Comparison of ENCODE assay signal across 22 cellular contexts in the genomic region with DNA sequence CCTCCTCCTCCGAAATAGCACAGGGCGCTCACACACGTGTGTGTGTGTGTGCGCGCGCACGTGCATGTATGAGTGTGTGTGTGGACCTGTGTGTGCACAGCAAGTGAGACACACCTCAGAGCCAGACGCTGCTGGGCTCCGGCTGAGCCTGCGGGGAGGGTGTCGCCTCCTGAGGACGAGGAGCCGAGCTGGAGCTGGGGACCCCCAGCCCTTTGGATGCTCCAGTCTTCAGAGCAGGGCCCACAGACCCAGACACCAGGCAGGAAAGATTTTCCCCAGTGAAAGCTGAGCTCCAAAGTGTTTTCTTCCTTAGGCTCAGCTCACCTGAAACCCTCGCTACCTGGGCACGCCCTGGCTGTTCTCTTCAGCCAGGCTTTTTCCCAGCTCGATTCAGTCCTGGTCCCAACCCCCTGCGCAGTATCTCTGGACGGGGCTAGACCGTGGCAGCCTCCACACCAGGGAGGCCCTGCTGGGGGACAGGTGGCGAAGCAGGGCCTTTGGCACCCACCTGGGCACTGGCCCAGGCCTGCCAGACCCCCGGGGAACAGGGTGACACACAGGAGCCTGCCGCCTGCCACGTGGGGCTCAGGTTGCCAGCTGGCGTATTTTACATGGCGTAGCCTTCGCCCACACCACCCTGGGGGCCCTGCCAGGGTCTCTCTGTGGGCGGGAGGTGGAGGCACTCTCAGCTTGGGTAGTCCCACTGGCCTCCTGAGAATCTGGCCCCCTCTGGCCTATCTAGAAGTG. TPM values are rescaled to one million over a fixed set of nuclear protein-coding genes. Genes with fewer than 3 reads are reported as not detected.
DNase-seq lines count a peak whose midpoint lies in the region; ATAC-seq and TF ChIP-seq lines count a peak whose summit lies in the region.
"Had no signal": no experiment of that assay in that cellular context is flagged by ENCODE, and none has a peak within 500 bp of the region (broad histone marks: within the 10 kb centered on the region; RNA-seq: fewer than 3 reads in every experiment).

No MANE protein-coding gene starts in this region.

- in situ Hi-C loops in brain microvascular endothelial cell (cut with HindIII; ENCODE audit: low pct_ligation_motif_present, low sequenced_read_pairs): no loop called here

- H3K27ac ChIP-seq in DND-41 (ENCODE audit: low read length) (no peak overlapping the region), spleen (no peak overlapping the region), brain microvascular endothelial cell (no peak overlapping the region), smooth muscle cell (ENCODE audit: low read depth) (no peak overlapping the region)
- H3K27ac ChIP-seq: pancreas, tibial artery had no signal

- H3K9me3 ChIP-seq in DND-41 (ENCODE audit: insufficient read depth, low read length, severe bottlenecking) (no peaks in the 10 kb centered on the region), spleen (no peaks in the 10 kb centered on the region), smooth muscle cell (replicated peaks; ENCODE audit: low read depth) (no peaks in the 10 kb centered on the region)
- H3K9me3 ChIP-seq: pancreas, tibial artery had no signal

- H3K9ac ChIP-seq in DND-41 (ENCODE audit: low read depth, low read length): no peak overlapping the region
- no peak overlapping the region for H3K9ac ChIP-seq in smooth muscle cell (ENCODE audit: low read depth)

- TF ChIP-seq CTCF in DND-41 (IDR thresholded peaks at IDR 0.05; ENCODE audit: borderline replicate concordance, extremely low read depth, low read length, poor library complexity, severe bottlenecking): no peak
- no peak for TF ChIP-seq CTCF in spleen (IDR thresholded peaks at IDR 0.05 in 8 of 11, conservative IDR thresholded peaks at IDR 0.05 in 3 of 11)
- TF ChIP-seq CTCF in brain microvascular endothelial cell (IDR thresholded peaks at IDR 0.05; ENCODE audit: low read depth, low read length, missing control alignments): no peak
- TF ChIP-seq CTCF in smooth muscle cell (IDR thresholded peaks at IDR 0.05; ENCODE audit: borderline replicate concordance, insufficient read depth, poor library complexity, severe bottlenecking): no peak

- no peak for DNase-seq in DND-41
- peak; percentile 49 for DNase-seq in NCI-H1694 treated with DMSO at 0.1 percent for 48 hours (lab: John Stamatoyannopoulos, UW)
- DNase-seq in islet precursor cell: peak; percentile 51
- DNase-seq in spleen: peak; percentile 62
- DNase-seq in brain microvascular endothelial cell: no peak
- no peak for DNase-seq in smooth muscle cell (lab: John Stamatoyannopoulos, UW; ENCODE audit: unreplicated experiment)
- DNase-seq: activated CD4-positive, alpha-beta T cell treated with anti-CD3 and anti-CD28 coated beads for 4 hours; activated naive CD8-positive, alpha-beta T cell treated with anti-CD3 and anti-CD28 coated beads for 36 hours; anterior cingulate cortex; immature natural killer cell; Karpas-422; NCI-H1436; NCI-H510A treated with DMSO at 0.1 percent for 48 hours; retina; Right ventricle myocardium superior; stimulated activated CD4-positive, alpha-beta T cell treated with anti-CD3 and anti-CD28 coated beads, Interleukin-2, amount 100 ng/mL, for 24 hours had no signal

- WGBS in spleen, 5 donors: 89 to 96% (median 91%) methylated on average over 16 to 27 of the region's 27 CpGs
- 97% methylated on average over 27 of the region's 27 CpGs for WGBS in smooth muscle cell (ENCODE audit: low lambda C conversion rate)

- no peak for TF ChIP-seq POLR2A in spleen (IDR thresholded peaks at IDR 0.05)

- H3K4me2 ChIP-seq in DND-41 (ENCODE audit: insufficient read depth, low read length) (no peak overlapping the region), smooth muscle cell (no peak overlapping the region)

- peaks cover 29% of the 10 kb centered on the region for H3K36me3 ChIP-seq in DND-41 (ENCODE audit: insufficient read depth, low read length)
- H3K36me3 ChIP-seq in spleen: peaks cover 0 to 49% (median 33%) of the 10 kb centered on the region in 6 donors
- H3K36me3 ChIP-seq in brain microvascular endothelial cell (replicated peaks): peaks cover 28% of the 10 kb centered on the region
- H3K36me3 ChIP-seq in smooth muscle cell (ENCODE audit: low read depth): no peaks in the 10 kb centered on the region

- H3K27me3 ChIP-seq in DND-41 (ENCODE audit: insufficient read depth, low read length, poor library complexity): no peaks in the 10 kb centered on the region
- H3K27me3 ChIP-seq in spleen (replicated peaks in 1 of 7): no peaks in the 10 kb centered on the region
- no peaks in the 10 kb centered on the region for H3K27me3 ChIP-seq in brain microvascular endothelial cell (replicated peaks)
- H3K27me3 ChIP-seq in smooth muscle cell (ENCODE audit: low read depth): no peaks in the 10 kb centered on the region
- H3K27me3 ChIP-seq: pancreas, tibial artery had no signal

- intact Hi-C loops in spleen (cut with DNase I; ENCODE audit: low total_unique reads): no loop called here

- no peaks in the 10 kb centered on the region for H3F3A ChIP-seq in smooth muscle cell (ENCODE audit: low read depth)

- H3K79me2 ChIP-seq in DND-41 (ENCODE audit: insufficient read depth, low read length) (no peaks in the 10 kb centered on the region), smooth muscle cell (ENCODE audit: low read depth) (no peaks in the 10 kb centered on the region)

- H2AFZ ChIP-seq in DND-41 (ENCODE audit: low read depth, low read length): no peak overlapping the region
- H2AFZ ChIP-seq in smooth muscle cell (ENCODE audit: low read depth): no peak overlapping the region

- no peaks in the 10 kb centered on the region for H3K4me1 ChIP-seq in DND-41 (ENCODE audit: insufficient read depth, low read length)
- peaks cover 0 to 5% (median 0%) of the 10 kb centered on the region in 6 donors for H3K4me1 ChIP-seq in spleen
- H3K4me1 ChIP-seq in smooth muscle cell (ENCODE audit: low read depth): no peaks in the 10 kb centered on the region
- H3K4me1 ChIP-seq: pancreas had no signal

- ATAC-seq in DND-41 (ENCODE audit: insufficient read depth, low read depth): 0 out of 3 replicates have a peak, but pooled peaks have one; percentile 7
- no peak for ATAC-seq in GM21367 (IDR thresholded peaks at IDR 0.05; ENCODE audit: unreplicated experiment)
- ATAC-seq: left lobe of liver, pancreas had no signal

- H3K4me3 ChIP-seq in DND-41 (ENCODE audit: low read depth in 1 of 2, low read length in 2 of 2) (no peak overlapping the region), spleen (no peak overlapping the region), brain microvascular endothelial cell (ENCODE audit: low read depth, low read length) (no peak overlapping the region), smooth muscle cell (no peak overlapping the region)
- H3K4me3 ChIP-seq: pancreas, tibial artery had no signal

- H4K20me1 ChIP-seq in DND-41 (ENCODE audit: insufficient read depth, low read length): peaks cover 21% of the 10 kb centered on the region
- peaks cover 11% of the 10 kb centered on the region for H4K20me1 ChIP-seq in smooth muscle cell (ENCODE audit: low read depth)

RNA-seq across cellular contexts. Expression of a gene that starts 36.2 kb away (rescaled TPM):
- total RNA-seq in spleen (100 to 1,000 TPM; 100 to 164 (median 131) TPM), smooth muscle cell (360 and 470 TPM in 2 replicates)
- polyA plus RNA-seq in spleen (10 to 100 TPM; 29.7 to 60.5 (median 56.0) TPM), smooth muscle cell (509 and 671 TPM in 2 replicates)

RNA-seq across cellular contexts. Expression of a gene that starts 55.0 kb away (rescaled TPM):
- total RNA-seq in spleen (1 to 10 TPM in 2 of 7 donors, under 1 TPM in 2, not detected in 3; 0.23 to 9.2 (median 0.93) TPM), smooth muscle cell (0.36 and 1.5 TPM in 2 replicates)
- polyA plus RNA-seq in spleen (under 1 TPM; 0.45 to 0.70 (median 0.54) TPM), smooth muscle cell (0.19 and 0.53 TPM in 2 replicates)
- total RNA-seq: activated naive CD8-positive, alpha-beta T cell treated with anti-CD3 and anti-CD28 coated beads for 36 hours; T-helper 2 cell treated with Interferon-gamma antibody and Interleukin-4, amounts not matched to agents 100 ng/mL and 5 ng/mL, for 36 hours had no signal
- polyA plus RNA-seq: CD14-positive monocyte had no signal

Comparison
In these comparisons a context has a peak if more than half of its experiments do, and no peak if none do; other contexts are left out.
1. DNase-seq: peak in NCI-H1694 treated with DMSO at 0.1 percent for 48 hours (single experiment), islet precursor cell (single experiment) and spleen (single experiment); none in DND-41 (single experiment), brain microvascular endothelial cell (single experiment) and smooth muscle cell (single experiment).